18 cellular contexts compared by ENCODE assay signal in genomic region chr3:108940166-108940565, GRCh38. TPM values are rescaled to one million over a fixed set of nuclear protein-coding genes. Genes with fewer than 3 reads are reported as not detected.
"Had no signal": no experiment of that assay in that cellular context is flagged by ENCODE, and none has a peak within 500 bp of the region (broad histone marks: within the 10 kb centered on the region; RNA-seq: fewer than 3 reads in every experiment).

No MANE protein-coding gene starts in this region.

- H3K4me3 ChIP-seq: right lobe of liver, stomach, testis had no signal

- H3K4me3 Mint-ChIP-seq: activated CD4-positive, alpha-beta memory T cell treated with anti-CD3 and anti-CD28 coated beads for 36 hours; activated CD4-positive, alpha-beta T cell treated with anti-CD3 and anti-CD28 coated beads for 36 hours; activated T-cell treated with anti-CD3 and anti-CD28 coated beads, Interleukin-2, amount 50 U/mL, for 24 hours; natural killer cell; T-helper 17 cell had no signal

- H3K27ac ChIP-seq: right lobe of liver, stomach, testis, WERI-Rb-1 had no signal

- H3K4me1 Mint-ChIP-seq: activated CD4-positive, alpha-beta T cell treated with anti-CD3 and anti-CD28 coated beads for 36 hours; natural killer cell; T-helper 17 cell had no signal

- H3K27me3 ChIP-seq: right lobe of liver, stomach, testis had no signal

- H3K36me3 Mint-ChIP-seq: activated CD4-positive, alpha-beta memory T cell treated with anti-CD3 and anti-CD28 coated beads for 36 hours; natural killer cell had no signal

- ATAC-seq: activated CD4-positive, alpha-beta T cell treated with anti-CD3 and anti-CD28 coated beads for 36 hours; natural killer cell; T-helper 17 cell had no signal

- DNase-seq: activated CD4-positive, alpha-beta memory T cell treated with anti-CD3 and anti-CD28 coated beads for 36 hours; activated CD4-positive, alpha-beta T cell treated with anti-CD3 and anti-CD28 coated beads for 36 hours; activated effector memory CD4-positive, alpha-beta T cell treated with Interleukin-2 at 50 U/mL for 16 hours; activated naive CD4-positive, alpha-beta T cell treated with anti-CD3 and anti-CD28 coated beads, Interleukin-2, amount 50 U/mL, for 16 hours; activated T-cell treated with anti-CD3 and anti-CD28 coated beads, Interleukin-2, amount 50 U/mL, for 24 hours; hypothalamus; natural killer cell; nucleus accumbens; right lobe of liver; stomach; T-helper 17 cell; testis; WERI-Rb-1 had no signal

- FAIRE-seq: colon, endometrium had no signal

- H3K4me1 ChIP-seq: right lobe of liver, testis had no signal

- H3K36me3 ChIP-seq: right lobe of liver, stomach, WERI-Rb-1 had no signal

- H3K27me3 Mint-ChIP-seq: activated CD4-positive, alpha-beta memory T cell treated with anti-CD3 and anti-CD28 coated beads for 36 hours; activated T-cell treated with anti-CD3 and anti-CD28 coated beads, Interleukin-2, amount 50 U/mL, for 24 hours had no signal

- H3K27ac Mint-ChIP-seq: activated CD4-positive, alpha-beta memory T cell treated with anti-CD3 and anti-CD28 coated beads for 36 hours; activated CD4-positive, alpha-beta T cell treated with anti-CD3 and anti-CD28 coated beads for 36 hours; activated T-cell treated with anti-CD3 and anti-CD28 coated beads, Interleukin-2, amount 50 U/mL, for 24 hours; natural killer cell; T-helper 17 cell had no signal

- H3K9me3 Mint-ChIP-seq: activated CD4-positive, alpha-beta memory T cell treated with anti-CD3 and anti-CD28 coated beads for 36 hours; activated T-cell treated with anti-CD3 and anti-CD28 coated beads, Interleukin-2, amount 50 U/mL, for 24 hours; natural killer cell had no signal

- H3K9me3 ChIP-seq: right lobe of liver, stomach, testis had no signal

RNA-seq across cellular contexts. Expression of gene GUCA1C, which starts 13.5 kb away (rescaled TPM):
- total RNA-seq: activated CD4-positive, alpha-beta memory T cell treated with anti-CD3 and anti-CD28 coated beads for 36 hours; activated CD4-positive, alpha-beta T cell treated with anti-CD3 and anti-CD28 coated beads for 36 hours; natural killer cell; posterior vena cava; right lobe of liver; stomach; T-helper 17 cell; ureter had no signal
- polyA plus RNA-seq: esophagus had no signal
